ENCODE assay signal across 20 cellular contexts in genomic region chr17:80569936-80570335, GRCh38. TPM values are rescaled to one million over a fixed set of nuclear protein-coding genes. Genes with fewer than 3 reads are reported as not detected.
DNase-seq lines count a peak whose midpoint lies in the region; ATAC-seq and TF ChIP-seq lines count a peak whose summit lies in the region.
"Had no signal": no experiment of that assay in that cellular context is flagged by ENCODE, and none has a peak within 500 bp of the region (broad histone marks: within the 10 kb centered on the region; RNA-seq: fewer than 3 reads in every experiment).

No MANE protein-coding gene starts in this region.

- CTCF ChIA-PET in activated CD4-positive, alpha-beta memory T cell treated with anti-CD3 and anti-CD28 coated beads for 36 hours (lab: Charles Lee), result interaction anchor here (1.4 kb wide), 1 partner anchor 143 kb away, joined by 4 read pairs; no protein-coding TSS in a partner anchor

- peaks cover 5 to 6% of the 10 kb centered on the region in 2 donors for H3K9me3 Mint-ChIP-seq in activated naive CD4-positive, alpha-beta T cell treated with anti-CD3 and anti-CD28 coated beads, Interleukin-2, amount 50 U/mL, for 72 hours
- H3K9me3 Mint-ChIP-seq in activated T-helper 17 cell treated with anti-CD3 and anti-CD28 coated beads, Interleukin-2, amount 50 U/mL, for 72 hours, result no peaks in the 10 kb centered on the region
- H3K9me3 Mint-ChIP-seq in nephron progenitor cell, result peaks cover 12% of the 10 kb centered on the region
- H3K9me3 Mint-ChIP-seq in activated CD4-positive, alpha-beta memory T cell treated with anti-CD3 and anti-CD28 coated beads for 36 hours, result no peaks in the 10 kb centered on the region
- H3K9me3 Mint-ChIP-seq: HFFc6 had no signal

- H3K4me3 Mint-ChIP-seq in activated T-helper 17 cell treated with anti-CD3 and anti-CD28 coated beads, Interleukin-2, amount 50 U/mL, for 72 hours, result no peak overlapping the region
- peak overlapping the region; percentile 18 for H3K4me3 Mint-ChIP-seq in nephron progenitor cell
- no peak overlapping the region for H3K4me3 Mint-ChIP-seq in activated CD4-positive, alpha-beta memory T cell treated with anti-CD3 and anti-CD28 coated beads for 36 hours
- H3K4me3 Mint-ChIP-seq: CD4-positive, alpha-beta memory T cell; HFFc6 had no signal

- ATAC-seq in activated naive CD4-positive, alpha-beta T cell treated with anti-CD3 and anti-CD28 coated beads, Interleukin-2, amount 50 U/mL, for 72 hours, result no peak
- ATAC-seq in activated T-helper 17 cell treated with anti-CD3 and anti-CD28 coated beads, Interleukin-2, amount 50 U/mL, for 72 hours (replicated peaks), result no peak
- ATAC-seq in GM21619 (IDR thresholded peaks at IDR 0.05; ENCODE audit: unreplicated experiment) (no peak), HG03159 (IDR thresholded peaks at IDR 0.05; ENCODE audit: unreplicated experiment) (no peak)
- ATAC-seq: Right ventricle myocardium inferior had no signal

- no peak for TF ChIP-seq CTCF in nephron progenitor cell (IDR thresholded peaks at IDR 0.05)

- intact Hi-C loops in activated CD4-positive, alpha-beta memory T cell treated with anti-CD3 and anti-CD28 coated beads for 36 hours (cut with micrococcal nuclease), result no loop called here

- no peaks in the 10 kb centered on the region for H3K27me3 Mint-ChIP-seq in activated T-helper 17 cell treated with anti-CD3 and anti-CD28 coated beads, Interleukin-2, amount 50 U/mL, for 72 hours
- H3K27me3 Mint-ChIP-seq in nephron progenitor cell (ENCODE audit: low read depth, poor library complexity), result peaks cover 6% of the 10 kb centered on the region
- H3K27me3 Mint-ChIP-seq in activated CD4-positive, alpha-beta memory T cell treated with anti-CD3 and anti-CD28 coated beads for 36 hours, result no peaks in the 10 kb centered on the region
- H3K27me3 Mint-ChIP-seq: CD4-positive, alpha-beta memory T cell had no signal

- peaks cover 10% of the 10 kb centered on the region for H3K4me1 Mint-ChIP-seq in activated T-helper 17 cell treated with anti-CD3 and anti-CD28 coated beads, Interleukin-2, amount 50 U/mL, for 72 hours
- peaks cover 27% of the 10 kb centered on the region for H3K4me1 Mint-ChIP-seq in nephron progenitor cell
- H3K4me1 Mint-ChIP-seq in activated CD4-positive, alpha-beta memory T cell treated with anti-CD3 and anti-CD28 coated beads for 36 hours (ENCODE audit: low read depth), result peaks cover 6% of the 10 kb centered on the region

- POLR2A ChIA-PET in activated CD4-positive, alpha-beta memory T cell treated with anti-CD3 and anti-CD28 coated beads for 36 hours (lab: Charles Lee), result interaction anchor here (0.7 kb wide), 1 partner anchor 221 kb away, joined by 3 read pairs; no protein-coding TSS in a partner anchor

- peak overlapping the region; percentile 1 for H3K27ac Mint-ChIP-seq in activated naive CD4-positive, alpha-beta T cell treated with anti-CD3 and anti-CD28 coated beads, Interleukin-2, amount 50 U/mL, for 72 hours
- peak overlapping the region; percentile 7 for H3K27ac Mint-ChIP-seq in activated T-helper 17 cell treated with anti-CD3 and anti-CD28 coated beads, Interleukin-2, amount 50 U/mL, for 72 hours
- H3K27ac Mint-ChIP-seq in nephron progenitor cell, result peak overlapping the region; percentile 57
- no peak overlapping the region for H3K27ac Mint-ChIP-seq in activated CD4-positive, alpha-beta memory T cell treated with anti-CD3 and anti-CD28 coated beads for 36 hours
- H3K27ac Mint-ChIP-seq: HFFc6 had no signal

- DNase-seq in activated naive CD4-positive, alpha-beta T cell treated with anti-CD3 and anti-CD28 coated beads, Interleukin-2, amount 50 U/mL, for 72 hours (ENCODE audit: low spot score in 2 of 2), result no peak
- DNase-seq in activated naive CD4-positive, alpha-beta T cell (lab: John Stamatoyannopoulos, UW), result no peak
- peak; percentile 36 for DNase-seq in nephron progenitor cell
- DNase-seq in activated CD4-positive, alpha-beta memory T cell treated with anti-CD3 and anti-CD28 coated beads for 36 hours, result no peak
- no peak for DNase-seq in SIG-M5 (lab: John Stamatoyannopoulos, UW)
- DNase-seq: Calu3; CD4-positive, alpha-beta memory T cell; EL; HFFc6; NCI-H1048; NCI-H1436 treated with DMSO at 0.1 percent for 48 hours; NCI-H2029 treated with DMSO at 0.1 percent for 48 hours; NCI-H2171; NCI-H446; NCI-H526 treated with DMSO at 0.1 percent for 48 hours; Peyer's patch had no signal

- peaks cover 6 to 20% of the 10 kb centered on the region in 2 donors for H3K36me3 Mint-ChIP-seq in activated naive CD4-positive, alpha-beta T cell treated with anti-CD3 and anti-CD28 coated beads, Interleukin-2, amount 50 U/mL, for 72 hours
- H3K36me3 Mint-ChIP-seq in activated T-helper 17 cell treated with anti-CD3 and anti-CD28 coated beads, Interleukin-2, amount 50 U/mL, for 72 hours (ENCODE audit: low read depth), result peaks cover 9% of the 10 kb centered on the region
- peaks cover 35% of the 10 kb centered on the region for H3K36me3 Mint-ChIP-seq in nephron progenitor cell (ENCODE audit: low read depth)
- peaks cover 5% of the 10 kb centered on the region for H3K36me3 Mint-ChIP-seq in activated CD4-positive, alpha-beta memory T cell treated with anti-CD3 and anti-CD28 coated beads for 36 hours

RNA-seq across cellular contexts. Expression of gene RPTOR, which starts 25.3 kb away (rescaled TPM):
- total RNA-seq in activated naive CD4-positive, alpha-beta T cell treated with anti-CD3 and anti-CD28 coated beads, Interleukin-2, amount 50 U/mL, for 72 hours, result 100 to 1,000 TPM in 1 of 2 donors, 10 to 100 TPM in 1; 59.5 to 128 TPM
- 100 to 1,000 TPM in 1 of 2 donors, 10 to 100 TPM in 1; 62.0 to 228 TPM for total RNA-seq in activated T-helper 17 cell treated with anti-CD3 and anti-CD28 coated beads, Interleukin-2, amount 50 U/mL, for 72 hours
- total RNA-seq in activated CD4-positive, alpha-beta memory T cell treated with anti-CD3 and anti-CD28 coated beads for 36 hours, result 10 to 100 TPM; 41.5 to 47.9 TPM
